ENCODE assay signal across 8 cellular contexts in genomic region chr1:147504801-147505303, GRCh38. TPM values are rescaled to one million over a fixed set of nuclear protein-coding genes. Genes with fewer than 3 reads are reported as not detected.
DNase-seq lines count a peak whose midpoint lies in the region; ATAC-seq and TF ChIP-seq lines count a peak whose summit lies in the region.

No MANE protein-coding gene starts in this region.

- H3K4me1 ChIP-seq in iPS DF 6.9 (ENCODE audit: control insufficient read depth, insufficient read depth, low read length), result peaks cover 3% of the 10 kb centered on the region; the same call in 1 of the 2 replicates
- H3K4me1 ChIP-seq in stomach smooth muscle (ENCODE audit: control insufficient read depth, insufficient read depth, low read length), result peaks cover 9% of the 10 kb centered on the region

- peak; percentile 58 for DNase-seq in SK-MEL-5 (ENCODE audit: low read depth, low spot score)
- peak; percentile 74 for DNase-seq in iPS DF 6.9 (ENCODE audit: low read depth, low spot score)
- no peak for DNase-seq in activated effector memory CD4-positive, alpha-beta T cell treated with Interleukin-2 at 50 U/mL for 16 hours
- DNase-seq in CD1c-positive myeloid dendritic cell (ENCODE audit: extremely low spot score), result no peak
- no peak for DNase-seq in HPDE6-E6E7 (ENCODE audit: extremely low spot score)

- no CpG with 5 or more reads among the region's 10 CpGs for WGBS in iPS DF 6.9 (ENCODE audit: insufficient coverage, insufficient read length)

- no peak for ATAC-seq in HG03520 (IDR thresholded peaks at IDR 0.05; ENCODE audit: unreplicated experiment)

- H3K27ac ChIP-seq in iPS DF 6.9 (ENCODE audit: low read length) (peak overlapping the region; percentile 10), stomach smooth muscle (ENCODE audit: low read length) (peak overlapping the region; percentile 55)

- H3K36me3 ChIP-seq in iPS DF 6.9 (ENCODE audit: control insufficient read depth, insufficient read depth, low read length) (no peaks in the 10 kb centered on the region), stomach smooth muscle (ENCODE audit: control insufficient read depth in 2 of 2, insufficient read depth in 2 of 2, low read length in 2 of 2) (no peaks in the 10 kb centered on the region)

- H3K9ac ChIP-seq in stomach smooth muscle (ENCODE audit: low read length in 2 of 2), result peak overlapping the region; percentile 37 to 51

- peak; percentile 36; the same call in 1 of the 2 replicates for TF ChIP-seq EP300 in Ishikawa (IDR thresholded peaks at IDR 0.05; ENCODE audit: borderline replicate concordance)

- in situ Hi-C loops in SK-MEL-5 (cut with HindIII; ENCODE audit: low pct_unique_long_range_greater_than_20kb, low sequenced_read_pairs), result no loop called here

- H3K27me3 ChIP-seq in iPS DF 6.9 (ENCODE audit: control insufficient read depth, insufficient read depth, low read length), result no peaks in the 10 kb centered on the region
- no peaks in the 10 kb centered on the region for H3K27me3 ChIP-seq in stomach smooth muscle (ENCODE audit: control insufficient read depth in 1 of 2, insufficient read depth in 2 of 2, low read length in 2 of 2)

- H3K4me3 ChIP-seq in iPS DF 6.9 (ENCODE audit: low read length) (no peak overlapping the region), stomach smooth muscle (ENCODE audit: low read length in 2 of 2) (peak overlapping the region; percentile 59)

- no peaks in the 10 kb centered on the region for H3K9me3 ChIP-seq in iPS DF 6.9 (ENCODE audit: control insufficient read depth, insufficient read depth, low read length)
- H3K9me3 ChIP-seq in stomach smooth muscle (ENCODE audit: control insufficient read depth in 2 of 2, low read length in 2 of 2), result no peaks in the 10 kb centered on the region

- TF ChIP-seq RAD21 in Ishikawa (IDR thresholded peaks at IDR 0.05; ENCODE audit: low read depth), result no peak; the same call in 1 of the 2 replicates

TF ChIP-seq in Ishikawa, 13 proteins besides CTCF, POLR2A, EP300 and RAD21:
- TF ChIP-seq NFIC (IDR thresholded peaks at IDR 0.05) (peak; percentile 42; the same call in 1 of the 2 replicates), EGR1 (IDR thresholded peaks at IDR 0.05) (peak; percentile 56; the same call in 1 of the 2 replicates), MAX (IDR thresholded peaks at IDR 0.05) (peak; percentile 35; the same call in 1 of the 2 replicates), TCF12 (IDR thresholded peaks at IDR 0.05; ENCODE audit: low read depth) (no peak), CEBPB (IDR thresholded peaks at IDR 0.05) (0 out of 2 replicates have a peak, but pooled peaks have one; percentile 18)

RNA-seq across cellular contexts. Expression of gene BCL9, which starts 36.4 kb away (rescaled TPM):
- 12.4 and 18.2 TPM in 2 replicates for total RNA-seq in SK-MEL-5 (2014; rRNA removed; shearing (Covaris generic))
- polyA plus RNA-seq in SK-MEL-5 (2015; cell fraction: cytosol; rRNA removed), result 69.5 and 74.6 TPM in 2 replicates
- 22.7 and 45.4 TPM in 2 replicates for polyA plus RNA-seq in SK-MEL-5 (2015; cell fraction: nucleus; rRNA removed)

Comparison
In these comparisons a context has a peak if more than half of its experiments do, and no peak if none do; other contexts are left out.
1. DNase-seq: peak in SK-MEL-5 (single experiment) and iPS DF 6.9 (single experiment); none in activated effector memory CD4-positive, alpha-beta T cell treated with Interleukin-2 at 50 U/mL for 16 hours (single experiment), CD1c-positive myeloid dendritic cell (single experiment) and HPDE6-E6E7 (single experiment).